Comparison of ENCODE assay signal across 2 cellular contexts in the genomic region with DNA sequence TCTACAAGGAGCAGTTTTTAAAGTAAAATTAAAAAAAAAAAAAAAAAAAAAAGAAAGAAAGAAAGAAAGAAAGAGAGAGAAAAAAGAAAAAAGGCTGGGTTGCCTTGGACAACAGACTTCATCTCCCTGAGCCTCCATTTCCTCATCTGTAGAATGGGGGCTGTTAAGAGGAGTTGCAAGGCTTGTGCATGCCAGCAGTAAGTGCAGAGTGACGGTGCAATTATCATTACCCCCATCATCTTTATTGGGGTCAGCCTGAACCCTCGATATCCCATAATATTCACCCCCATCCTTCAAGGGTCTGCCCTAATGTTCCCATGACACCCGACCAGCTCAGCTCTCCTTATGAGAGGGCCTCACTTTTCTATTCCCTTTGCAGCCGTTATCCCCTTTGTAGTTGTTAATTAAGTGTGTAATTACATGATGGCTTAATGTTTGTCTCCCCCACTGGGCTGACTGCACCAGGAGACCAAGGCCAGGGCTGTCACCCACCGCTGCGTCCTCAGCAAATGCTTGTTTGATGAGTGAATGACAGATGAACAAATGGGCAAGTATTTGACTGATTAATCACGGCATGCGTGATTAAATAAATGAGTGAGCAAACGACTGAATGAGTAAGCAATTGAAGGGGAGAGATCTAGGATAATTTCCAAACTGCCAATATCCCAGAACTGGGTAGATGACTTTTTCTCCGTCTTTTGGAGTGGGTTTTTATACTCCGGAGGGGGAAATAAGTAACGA.
TF ChIP-seq lines count a peak whose summit lies in the region.

No MANE protein-coding gene starts in this region.

TF ChIP-seq in GM23338, 12 proteins besides CTCF, POLR2A, EP300 and RAD21 (continued from another document):
- TF ChIP-seq STAT1 (IDR thresholded peaks at IDR 0.05; ENCODE audit: unreplicated experiment) (no peak), POLR2AphosphoS5 (IDR thresholded peaks at IDR 0.05; ENCODE audit: low read depth) (no peak), EZH2 (IDR thresholded peaks at IDR 0.05; ENCODE audit: low read depth, unreplicated experiment) (no peak), CREB1 (CRISPR knock-in tag; IDR thresholded peaks at IDR 0.05; ENCODE audit: low read depth) (no peak), NANOG (IDR thresholded peaks at IDR 0.05; ENCODE audit: borderline replicate concordance) (no peak), JUNB (IDR thresholded peaks at IDR 0.05; ENCODE audit: unreplicated experiment) (no peak), ZNF114 (CRISPR knock-in tag; IDR thresholded peaks at IDR 0.05) (no peak), EZH2phosphoT487 (IDR thresholded peaks at IDR 0.05; ENCODE audit: unreplicated experiment) (no peak)
- TF ChIP-seq, protein P1, sequence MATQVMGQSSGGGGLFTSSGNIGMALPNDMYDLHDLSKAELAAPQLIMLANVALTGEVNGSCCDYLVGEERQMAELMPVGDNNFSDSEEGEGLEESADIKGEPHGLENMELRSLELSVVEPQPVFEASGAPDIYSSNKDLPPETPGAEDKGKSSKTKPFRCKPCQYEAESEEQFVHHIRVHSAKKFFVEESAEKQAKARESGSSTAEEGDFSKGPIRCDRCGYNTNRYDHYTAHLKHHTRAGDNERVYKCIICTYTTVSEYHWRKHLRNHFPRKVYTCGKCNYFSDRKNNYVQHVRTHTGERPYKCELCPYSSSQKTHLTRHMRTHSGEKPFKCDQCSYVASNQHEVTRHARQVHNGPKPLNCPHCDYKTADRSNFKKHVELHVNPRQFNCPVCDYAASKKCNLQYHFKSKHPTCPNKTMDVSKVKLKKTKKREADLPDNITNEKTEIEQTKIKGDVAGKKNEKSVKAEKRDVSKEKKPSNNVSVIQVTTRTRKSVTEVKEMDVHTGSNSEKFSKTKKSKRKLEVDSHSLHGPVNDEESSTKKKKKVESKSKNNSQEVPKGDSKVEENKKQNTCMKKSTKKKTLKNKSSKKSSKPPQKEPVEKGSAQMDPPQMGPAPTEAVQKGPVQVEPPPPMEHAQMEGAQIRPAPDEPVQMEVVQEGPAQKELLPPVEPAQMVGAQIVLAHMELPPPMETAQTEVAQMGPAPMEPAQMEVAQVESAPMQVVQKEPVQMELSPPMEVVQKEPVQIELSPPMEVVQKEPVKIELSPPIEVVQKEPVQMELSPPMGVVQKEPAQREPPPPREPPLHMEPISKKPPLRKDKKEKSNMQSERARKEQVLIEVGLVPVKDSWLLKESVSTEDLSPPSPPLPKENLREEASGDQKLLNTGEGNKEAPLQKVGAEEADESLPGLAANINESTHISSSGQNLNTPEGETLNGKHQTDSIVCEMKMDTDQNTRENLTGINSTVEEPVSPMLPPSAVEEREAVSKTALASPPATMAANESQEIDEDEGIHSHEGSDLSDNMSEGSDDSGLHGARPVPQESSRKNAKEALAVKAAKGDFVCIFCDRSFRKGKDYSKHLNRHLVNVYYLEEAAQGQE (IDR thresholded peaks at IDR 0.05; ENCODE audit: unreplicated experiment), result no peak
- TF ChIP-seq, protein P2, sequence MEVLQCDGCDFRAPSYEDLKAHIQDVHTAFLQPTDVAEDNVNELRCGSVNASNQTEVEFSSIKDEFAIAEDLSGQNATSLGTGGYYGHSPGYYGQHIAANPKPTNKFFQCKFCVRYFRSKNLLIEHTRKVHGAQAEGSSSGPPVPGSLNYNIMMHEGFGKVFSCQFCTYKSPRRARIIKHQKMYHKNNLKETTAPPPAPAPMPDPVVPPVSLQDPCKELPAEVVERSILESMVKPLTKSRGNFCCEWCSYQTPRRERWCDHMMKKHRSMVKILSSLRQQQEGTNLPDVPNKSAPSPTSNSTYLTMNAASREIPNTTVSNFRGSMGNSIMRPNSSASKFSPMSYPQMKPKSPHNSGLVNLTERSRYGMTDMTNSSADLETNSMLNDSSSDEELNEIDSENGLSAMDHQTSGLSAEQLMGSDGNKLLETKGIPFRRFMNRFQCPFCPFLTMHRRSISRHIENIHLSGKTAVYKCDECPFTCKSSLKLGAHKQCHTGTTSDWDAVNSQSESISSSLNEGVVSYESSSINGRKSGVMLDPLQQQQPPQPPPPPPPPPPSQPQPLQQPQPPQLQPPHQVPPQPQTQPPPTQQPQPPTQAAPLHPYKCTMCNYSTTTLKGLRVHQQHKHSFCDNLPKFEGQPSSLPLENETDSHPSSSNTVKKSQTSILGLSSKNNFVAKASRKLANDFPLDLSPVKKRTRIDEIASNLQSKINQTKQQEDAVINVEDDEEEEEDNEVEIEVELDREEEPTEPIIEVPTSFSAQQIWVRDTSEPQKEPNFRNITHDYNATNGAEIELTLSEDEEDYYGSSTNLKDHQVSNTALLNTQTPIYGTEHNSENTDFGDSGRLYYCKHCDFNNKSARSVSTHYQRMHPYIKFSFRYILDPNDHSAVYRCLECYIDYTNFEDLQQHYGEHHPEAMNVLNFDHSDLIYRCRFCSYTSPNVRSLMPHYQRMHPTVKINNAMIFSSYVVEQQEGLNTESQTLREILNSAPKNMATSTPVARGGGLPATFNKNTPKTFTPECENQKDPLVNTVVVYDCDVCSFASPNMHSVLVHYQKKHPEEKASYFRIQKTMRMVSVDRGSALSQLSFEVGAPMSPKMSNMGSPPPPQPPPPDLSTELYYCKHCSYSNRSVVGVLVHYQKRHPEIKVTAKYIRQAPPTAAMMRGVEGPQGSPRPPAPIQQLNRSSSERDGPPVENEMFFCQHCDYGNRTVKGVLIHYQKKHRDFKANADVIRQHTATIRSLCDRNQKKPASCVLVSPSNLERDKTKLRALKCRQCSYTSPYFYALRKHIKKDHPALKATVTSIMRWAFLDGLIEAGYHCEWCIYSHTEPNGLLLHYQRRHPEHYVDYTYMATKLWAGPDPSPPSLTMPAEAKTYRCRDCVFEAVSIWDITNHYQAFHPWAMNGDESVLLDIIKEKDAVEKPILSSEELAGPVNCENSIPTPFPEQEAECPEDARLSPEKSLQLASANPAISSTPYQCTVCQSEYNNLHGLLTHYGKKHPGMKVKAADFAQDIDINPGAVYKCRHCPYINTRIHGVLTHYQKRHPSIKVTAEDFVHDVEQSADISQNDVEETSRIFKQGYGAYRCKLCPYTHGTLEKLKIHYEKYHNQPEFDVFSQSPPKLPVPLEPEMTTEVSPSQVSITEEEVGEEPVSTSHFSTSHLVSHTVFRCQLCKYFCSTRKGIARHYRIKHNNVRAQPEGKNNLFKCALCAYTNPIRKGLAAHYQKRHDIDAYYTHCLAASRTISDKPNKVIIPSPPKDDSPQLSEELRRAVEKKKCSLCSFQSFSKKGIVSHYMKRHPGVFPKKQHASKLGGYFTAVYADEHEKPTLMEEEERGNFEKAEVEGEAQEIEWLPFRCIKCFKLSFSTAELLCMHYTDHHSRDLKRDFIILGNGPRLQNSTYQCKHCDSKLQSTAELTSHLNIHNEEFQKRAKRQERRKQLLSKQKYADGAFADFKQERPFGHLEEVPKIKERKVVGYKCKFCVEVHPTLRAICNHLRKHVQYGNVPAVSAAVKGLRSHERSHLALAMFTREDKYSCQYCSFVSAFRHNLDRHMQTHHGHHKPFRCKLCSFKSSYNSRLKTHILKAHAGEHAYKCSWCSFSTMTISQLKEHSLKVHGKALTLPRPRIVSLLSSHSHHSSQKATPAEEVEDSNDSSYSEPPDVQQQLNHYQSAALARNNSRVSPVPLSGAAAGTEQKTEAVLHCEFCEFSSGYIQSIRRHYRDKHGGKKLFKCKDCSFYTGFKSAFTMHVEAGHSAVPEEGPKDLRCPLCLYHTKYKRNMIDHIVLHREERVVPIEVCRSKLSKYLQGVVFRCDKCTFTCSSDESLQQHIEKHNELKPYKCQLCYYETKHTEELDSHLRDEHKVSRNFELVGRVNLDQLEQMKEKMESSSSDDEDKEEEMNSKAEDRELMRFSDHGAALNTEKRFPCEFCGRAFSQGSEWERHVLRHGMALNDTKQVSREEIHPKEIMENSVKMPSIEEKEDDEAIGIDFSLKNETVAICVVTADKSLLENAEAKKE (CRISPR knock-in tag; IDR thresholded peaks at IDR 0.05), result no peak
TF ChIP-seq in GM23338: peak in this region for 0.

TF ChIP-seq in SK-N-SH treated with all-trans-retinoic acid at 6 μM for 48 hours, 23 proteins besides CTCF, POLR2A, EP300 and RAD21 (continued from another document):
- TF ChIP-seq, protein P3, sequence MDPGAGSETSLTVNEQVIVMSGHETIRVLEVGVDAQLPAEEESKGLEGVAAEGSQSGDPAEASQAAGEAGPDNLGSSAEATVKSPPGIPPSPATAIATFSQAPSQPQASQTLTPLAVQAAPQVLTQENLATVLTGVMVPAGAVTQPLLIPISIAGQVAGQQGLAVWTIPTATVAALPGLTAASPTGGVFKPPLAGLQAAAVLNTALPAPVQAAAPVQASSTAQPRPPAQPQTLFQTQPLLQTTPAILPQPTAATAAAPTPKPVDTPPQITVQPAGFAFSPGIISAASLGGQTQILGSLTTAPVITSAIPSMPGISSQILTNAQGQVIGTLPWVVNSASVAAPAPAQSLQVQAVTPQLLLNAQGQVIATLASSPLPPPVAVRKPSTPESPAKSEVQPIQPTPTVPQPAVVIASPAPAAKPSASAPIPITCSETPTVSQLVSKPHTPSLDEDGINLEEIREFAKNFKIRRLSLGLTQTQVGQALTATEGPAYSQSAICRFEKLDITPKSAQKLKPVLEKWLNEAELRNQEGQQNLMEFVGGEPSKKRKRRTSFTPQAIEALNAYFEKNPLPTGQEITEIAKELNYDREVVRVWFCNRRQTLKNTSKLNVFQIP (CRISPR knock-in tag; IDR thresholded peaks at IDR 0.05; ENCODE audit: borderline replicate concordance, low read depth), result no peak
- TF ChIP-seq ZFP3 (CRISPR knock-in tag; IDR thresholded peaks at IDR 0.05) (no peak), CSDC2 (CRISPR knock-in tag; IDR thresholded peaks at IDR 0.05) (no peak), ZNF70 (CRISPR knock-in tag; IDR thresholded peaks at IDR 0.05) (no peak), SNAI2 (CRISPR knock-in tag; IDR thresholded peaks at IDR 0.05) (no peak), ZFP30 (CRISPR knock-in tag; IDR thresholded peaks at IDR 0.05) (no peak), RARB (CRISPR knock-in tag; IDR thresholded peaks at IDR 0.05) (no peak), ZNF8 (CRISPR knock-in tag; IDR thresholded peaks at IDR 0.05) (no peak), ARNTL (CRISPR knock-in tag; IDR thresholded peaks at IDR 0.05; ENCODE audit: borderline replicate concordance, low read depth) (no peak), GLIS3 (CRISPR knock-in tag; IDR thresholded peaks at IDR 0.05) (no peak)
- TF ChIP-seq, protein P4, sequence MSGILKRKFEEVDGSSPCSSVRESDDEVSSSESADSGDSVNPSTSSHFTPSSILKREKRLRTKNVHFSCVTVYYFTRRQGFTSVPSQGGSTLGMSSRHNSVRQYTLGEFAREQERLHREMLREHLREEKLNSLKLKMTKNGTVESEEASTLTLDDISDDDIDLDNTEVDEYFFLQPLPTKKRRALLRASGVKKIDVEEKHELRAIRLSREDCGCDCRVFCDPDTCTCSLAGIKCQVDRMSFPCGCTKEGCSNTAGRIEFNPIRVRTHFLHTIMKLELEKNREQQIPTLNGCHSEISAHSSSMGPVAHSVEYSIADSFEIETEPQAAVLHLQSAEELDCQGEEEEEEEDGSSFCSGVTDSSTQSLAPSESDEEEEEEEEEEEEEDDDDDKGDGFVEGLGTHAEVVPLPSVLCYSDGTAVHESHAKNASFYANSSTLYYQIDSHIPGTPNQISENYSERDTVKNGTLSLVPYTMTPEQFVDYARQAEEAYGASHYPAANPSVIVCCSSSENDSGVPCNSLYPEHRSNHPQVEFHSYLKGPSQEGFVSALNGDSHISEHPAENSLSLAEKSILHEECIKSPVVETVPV (CRISPR knock-in tag; IDR thresholded peaks at IDR 0.05), result no peak
